Comparison of ENCODE assay signal across 9 cellular contexts in the genomic region with DNA sequence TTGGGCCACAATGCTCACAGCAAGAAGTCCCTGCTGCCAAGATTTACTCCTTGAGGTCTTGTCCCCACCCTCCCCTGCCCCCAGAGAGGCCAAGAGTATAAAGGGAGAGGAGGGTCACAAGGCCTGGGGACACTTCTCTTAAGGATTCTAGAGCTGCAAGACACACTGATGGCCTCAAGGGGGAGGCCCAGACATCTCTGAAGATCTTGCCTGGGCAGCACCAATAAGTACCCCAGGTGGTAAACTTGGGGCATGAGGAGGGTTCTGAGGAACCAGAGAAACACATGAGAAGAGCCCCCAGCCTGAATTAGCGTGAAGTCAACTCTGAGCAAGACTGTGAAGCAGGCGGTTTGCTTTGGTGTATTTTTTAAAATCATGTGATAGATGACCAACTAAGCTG. TPM values are rescaled to one million over a fixed set of nuclear protein-coding genes. Genes with fewer than 3 reads are reported as not detected.
A peak's percentile ranks its signal among the peaks of the same experiment; 100 is the strongest.
DNase-seq lines count a peak whose midpoint lies in the region; ATAC-seq and TF ChIP-seq lines count a peak whose summit lies in the region.
"Had no signal": no experiment of that assay in that cellular context is flagged by ENCODE, and none has a peak within 500 bp of the region (broad histone marks: within the 10 kb centered on the region; RNA-seq: fewer than 3 reads in every experiment).

No MANE protein-coding gene starts in this region.

- H3K23ac ChIP-seq in neuronal stem cell (ENCODE audit: low read depth, low read length, poor library complexity) = no peak overlapping the region

- no peak overlapping the region for H3K4me3 Mint-ChIP-seq in activated naive CD8-positive, alpha-beta T cell treated with anti-CD3 and anti-CD28 coated beads, Interleukin-2, amount 10 ng/mL, durations not matched to agents 7 days and 5 days
- H3K4me3 Mint-ChIP-seq in activated naive CD8-positive, alpha-beta T cell treated with anti-CD3 and anti-CD28 coated beads for 36 hours = no peak overlapping the region

- POLR2A ChIA-PET in activated naive CD8-positive, alpha-beta T cell treated with anti-CD3 and anti-CD28 coated beads, Interleukin-2, amount 10 ng/mL, durations not matched to agents 7 days and 5 days (lab: Charles Lee) = interaction anchor here (0.6 to 1.0 kb wide), 2 partner anchors 17 to 91 kb away, joined by 4 to 8 read pairs; no protein-coding TSS in a partner anchor

- no CpG with 5 or more reads among the region's 2 CpGs for WGBS in neuronal stem cell (ENCODE audit: extremely low coverage in 2 of 2, insufficient read length in 2 of 2, insufficient replicate concordance in 1 of 2), 2 donors

- H4K91ac ChIP-seq in neuronal stem cell (ENCODE audit: low read depth, low read length, poor library complexity) = no peak overlapping the region

- no peaks in the 10 kb centered on the region for H3K36me3 ChIP-seq in neuronal stem cell (replicated peaks in 1 of 2; ENCODE audit: control insufficient read depth in 2 of 2, insufficient read depth in 2 of 2, low read length in 2 of 2)

- peaks cover 17% of the 10 kb centered on the region for H3K27me3 Mint-ChIP-seq in activated naive CD8-positive, alpha-beta T cell treated with anti-CD3 and anti-CD28 coated beads, Interleukin-2, amount 10 ng/mL, durations not matched to agents 7 days and 5 days
- H3K27me3 Mint-ChIP-seq in activated naive CD8-positive, alpha-beta T cell treated with anti-CD3 and anti-CD28 coated beads for 36 hours = no peaks in the 10 kb centered on the region

- no peaks in the 10 kb centered on the region for H3K79me1 ChIP-seq in neuronal stem cell (ENCODE audit: low read depth, low read length)

- no peak for DNase-seq in activated naive CD8-positive, alpha-beta T cell treated with anti-CD3 and anti-CD28 coated beads, Interleukin-2, amount 10 ng/mL, durations not matched to agents 7 days and 5 days
- DNase-seq in activated naive CD8-positive, alpha-beta T cell treated with anti-CD3 and anti-CD28 coated beads for 36 hours = no peak
- DNase-seq in NB4 (ENCODE audit: low read depth) (peak; percentile 50), dorsolateral prefrontal cortex (no peak), neuronal stem cell (ENCODE audit: low spot score) (no peak), NCI-H1417 treated with DMSO at 0.1 percent for 48 hours (lab: John Stamatoyannopoulos, UW) (no peak)

- H3K18ac ChIP-seq in neuronal stem cell (ENCODE audit: low read length) = no peak overlapping the region

- H3K9ac ChIP-seq in neuronal stem cell (ENCODE audit: low read depth, low read length, poor library complexity) = no peak overlapping the region

- H3K4me1 Mint-ChIP-seq in activated naive CD8-positive, alpha-beta T cell treated with anti-CD3 and anti-CD28 coated beads, Interleukin-2, amount 10 ng/mL, durations not matched to agents 7 days and 5 days = no peaks in the 10 kb centered on the region
- no peaks in the 10 kb centered on the region for H3K4me1 Mint-ChIP-seq in activated naive CD8-positive, alpha-beta T cell treated with anti-CD3 and anti-CD28 coated beads for 36 hours

- H2BK5ac ChIP-seq in neuronal stem cell (ENCODE audit: low read length) = no peak overlapping the region

- intact Hi-C loops in dorsolateral prefrontal cortex (cut with DNase I) = no loop called here

- H3K14ac ChIP-seq in neuronal stem cell (ENCODE audit: low read length) = no peak overlapping the region

- H3K4ac ChIP-seq in neuronal stem cell (ENCODE audit: low read length) = no peak overlapping the region

- no peak overlapping the region for H3K27ac Mint-ChIP-seq in activated naive CD8-positive, alpha-beta T cell treated with anti-CD3 and anti-CD28 coated beads, Interleukin-2, amount 10 ng/mL, durations not matched to agents 7 days and 5 days
- H3K27ac Mint-ChIP-seq in activated naive CD8-positive, alpha-beta T cell treated with anti-CD3 and anti-CD28 coated beads for 36 hours = no peak overlapping the region

- TF ChIP-seq CTCF in NB4 (IDR thresholded peaks at IDR 0.05; ENCODE audit: low read depth, low read length) (peak; percentile 38), dorsolateral prefrontal cortex (IDR thresholded peaks at IDR 0.05 in 54 of 56, conservative IDR thresholded peaks at IDR 0.05 in 2 of 56; ENCODE audit: low read depth in 1 of 56, partially characterized antibody in 56 of 56) (peak in 53 of 56 donors; percentile 16 to 69 (median 46))

- H2BK12ac ChIP-seq in neuronal stem cell (ENCODE audit: low read length) = no peak overlapping the region

- no peak overlapping the region for H4K8ac ChIP-seq in neuronal stem cell (ENCODE audit: low read depth, low read length)

- H3K4me3 ChIP-seq in NB4 (ENCODE audit: low read depth, low read length) = no peak overlapping the region
- no peak overlapping the region for H3K4me3 ChIP-seq in dorsolateral prefrontal cortex
- H3K4me3 ChIP-seq in neuronal stem cell (ENCODE audit: low read length in 2 of 2) = no peak overlapping the region

- no peaks in the 10 kb centered on the region for H3K9me3 ChIP-seq in neuronal stem cell (replicated peaks in 1 of 2; ENCODE audit: control insufficient read depth in 2 of 2, insufficient read depth in 1 of 2, low read depth in 1 of 2, low read length in 2 of 2)

- H3K4me1 ChIP-seq in neuronal stem cell (ENCODE audit: control insufficient read depth in 2 of 2, insufficient read depth in 1 of 2, low read depth in 1 of 2, low read length in 2 of 2) = no peaks in the 10 kb centered on the region

- H3K27me3 ChIP-seq in dorsolateral prefrontal cortex (no peaks in the 10 kb centered on the region), neuronal stem cell (ENCODE audit: control insufficient read depth in 3 of 3, insufficient read depth in 3 of 3, low read depth in 1 of 3, low read length in 3 of 3) (peaks cover 0 to 46% (median 0%) of the 10 kb centered on the region in 3 experiments)

- H3K4me2 ChIP-seq in neuronal stem cell (ENCODE audit: insufficient read depth, low read length, poor library complexity, severe bottlenecking) = no peak overlapping the region

- no peaks in the 10 kb centered on the region for H3K9me3 Mint-ChIP-seq in activated naive CD8-positive, alpha-beta T cell treated with anti-CD3 and anti-CD28 coated beads, Interleukin-2, amount 10 ng/mL, durations not matched to agents 7 days and 5 days
- no peaks in the 10 kb centered on the region for H3K9me3 Mint-ChIP-seq in activated naive CD8-positive, alpha-beta T cell treated with anti-CD3 and anti-CD28 coated beads for 36 hours

- no peak for TF ChIP-seq POLR2A in NB4 (IDR thresholded peaks at IDR 0.05; ENCODE audit: extremely low read depth, insufficient read length)

- H2BK120ac ChIP-seq in neuronal stem cell (ENCODE audit: low read depth, low read length) = no peak overlapping the region

- no peak overlapping the region for H2BK15ac ChIP-seq in neuronal stem cell (ENCODE audit: low read length)

- H2AK5ac ChIP-seq in neuronal stem cell (ENCODE audit: low read depth, low read length) = no peak overlapping the region

- H3K36me3 Mint-ChIP-seq in activated naive CD8-positive, alpha-beta T cell treated with anti-CD3 and anti-CD28 coated beads, Interleukin-2, amount 10 ng/mL, durations not matched to agents 7 days and 5 days = no peaks in the 10 kb centered on the region
- no peaks in the 10 kb centered on the region for H3K36me3 Mint-ChIP-seq in activated naive CD8-positive, alpha-beta T cell treated with anti-CD3 and anti-CD28 coated beads for 36 hours

- H2AFZ ChIP-seq in neuronal stem cell (ENCODE audit: low read length) = no peak overlapping the region

- ATAC-seq in activated naive CD8-positive, alpha-beta T cell treated with anti-CD3 and anti-CD28 coated beads, Interleukin-2, amount 10 ng/mL, durations not matched to agents 7 days and 5 days (ENCODE audit: low read depth) = peak; percentile 68
- ATAC-seq in HG02798 (IDR thresholded peaks at IDR 0.05; ENCODE audit: poor library complexity, unreplicated experiment) = no peak

- peak overlapping the region in 29 of 59 donors; percentile 2 to 78 (median 43) for H3K27ac ChIP-seq in dorsolateral prefrontal cortex
- peak overlapping the region; percentile 33 for H3K27ac ChIP-seq in temporal lobe (ENCODE audit: low read depth, low read length)
- no peak overlapping the region for H3K27ac ChIP-seq in neuronal stem cell (replicated peaks; ENCODE audit: low read length)

RNA-seq across cellular contexts. Expression of gene MTMR4, which starts 26.8 kb away (rescaled TPM):
- total RNA-seq in activated naive CD8-positive, alpha-beta T cell treated with anti-CD3 and anti-CD28 coated beads, Interleukin-2, amount 10 ng/mL, durations not matched to agents 7 days and 5 days = 10 to 100 TPM; 50.5 to 50.8 TPM
- total RNA-seq in activated naive CD8-positive, alpha-beta T cell treated with anti-CD3 and anti-CD28 coated beads for 36 hours = 10 to 100 TPM; 72.2 to 75.6 TPM
- 100 to 1,000 TPM in 25 of 120 experiments, 10 to 100 TPM in 95; 66.6 to 122 (median 90.6) TPM for total RNA-seq in dorsolateral prefrontal cortex
- total RNA-seq in temporal lobe = 93.2 TPM
- polyA plus RNA-seq in neuronal stem cell (2013, experiment 1 of 2) = 18.5 TPM
- 19.4 TPM for polyA plus RNA-seq in neuronal stem cell (2013, experiment 2 of 2)

RNA-seq across cellular contexts. Expression of gene HSF5, which starts 53.0 kb away (rescaled TPM):
- total RNA-seq in activated naive CD8-positive, alpha-beta T cell treated with anti-CD3 and anti-CD28 coated beads, Interleukin-2, amount 10 ng/mL, durations not matched to agents 7 days and 5 days = under 1 TPM; 0.47 to 0.60 TPM
- 1 to 10 TPM; 3.9 to 4.2 TPM for total RNA-seq in activated naive CD8-positive, alpha-beta T cell treated with anti-CD3 and anti-CD28 coated beads for 36 hours
- total RNA-seq in dorsolateral prefrontal cortex (1 to 10 TPM in 1 of 120 experiments, under 1 TPM in 116, not detected in 3; 0.10 to 1.0 (median 0.30) TPM), temporal lobe (under 0.01 TPM)
- polyA plus RNA-seq in neuronal stem cell (2013, experiment 1 of 2) = not detected
- not detected for polyA plus RNA-seq in neuronal stem cell (2013, experiment 2 of 2)
- total RNA-seq: RPMI7951 had no signal
